ENCODE assay signal across 8 cellular contexts in the genomic region with DNA sequence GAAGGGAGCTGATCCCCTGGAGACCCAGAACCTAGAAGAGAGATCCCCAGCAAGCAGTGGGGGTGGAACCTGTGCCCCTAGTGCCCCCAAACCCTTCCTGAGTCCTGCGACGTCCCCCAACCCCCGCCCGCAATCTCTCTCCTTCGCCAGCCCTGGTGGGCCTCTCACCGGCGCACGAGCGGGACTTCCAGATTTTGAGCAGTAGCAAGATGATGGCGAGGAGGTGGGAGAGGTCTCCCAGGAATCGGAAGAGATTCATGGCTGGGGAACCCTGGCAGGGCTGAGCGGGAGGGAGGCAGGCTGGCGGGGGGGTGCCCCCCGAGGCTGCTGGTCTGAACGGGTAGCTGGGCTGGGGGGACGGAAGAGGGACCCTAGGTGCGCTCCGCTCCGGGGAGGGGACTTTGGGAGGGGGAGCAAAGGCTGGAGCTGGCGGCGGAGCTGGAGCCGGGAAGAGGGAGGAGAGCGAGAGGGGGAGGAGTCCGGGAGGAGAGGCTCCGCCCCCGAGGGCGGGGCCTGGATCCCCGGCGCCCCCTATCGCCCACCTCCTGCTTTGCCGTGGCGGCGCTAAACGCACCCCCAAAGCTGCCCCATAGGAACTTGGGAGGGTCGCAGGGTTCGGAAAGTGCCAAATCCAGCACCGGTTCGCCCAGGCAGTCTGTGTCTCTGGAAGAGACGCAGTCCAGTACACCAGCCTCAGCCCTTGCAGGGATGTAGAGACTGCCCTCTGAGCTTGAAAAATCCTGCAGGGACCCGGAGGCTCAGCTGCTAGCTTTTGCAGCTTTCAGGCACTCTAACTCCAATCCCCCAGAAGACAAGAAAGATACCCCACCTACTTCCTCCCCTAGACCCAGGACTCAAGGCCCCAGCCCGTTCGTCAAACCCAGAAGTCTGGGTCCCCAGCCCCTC. TPM values are rescaled to one million over a fixed set of nuclear protein-coding genes. Genes with fewer than 3 reads are reported as not detected.
DNase-seq lines count a peak whose midpoint lies in the region; ATAC-seq and TF ChIP-seq lines count a peak whose summit lies in the region.

Gene KDELR1 (minus strand): TSS at position 452 of the 906 bp plus-strand sequence. CDS start 193 bp downstream, at position 259.

- peak within 1 kb of the TSS; percentile 99 to 100 for H3K9ac ChIP-seq in colonic mucosa (ENCODE audit: low read depth in 2 of 2, low read length in 2 of 2)

- peaks cover 21% of the 10 kb centered on the region for H3K36me3 Mint-ChIP-seq in activated CD4-positive, alpha-beta T cell treated with anti-CD3 and anti-CD28 coated beads for 36 hours (ENCODE audit: low read depth)

- no peaks in the 10 kb centered on the region for H3K9me3 Mint-ChIP-seq in activated CD4-positive, alpha-beta T cell treated with anti-CD3 and anti-CD28 coated beads for 36 hours (ENCODE audit: low read depth)

- H3K36me3 ChIP-seq in colonic mucosa = peaks cover 6% of the 10 kb centered on the region

- H3K4me1 ChIP-seq in colonic mucosa = no peaks in the 10 kb centered on the region

- H3K27ac ChIP-seq in colonic mucosa = peak within 1 kb of the TSS; percentile 89
- H3K27ac ChIP-seq in layer of hippocampus (ENCODE audit: low read depth, low read length) = peak within 1 kb of the TSS; percentile 68

- H3K27me3 ChIP-seq in colonic mucosa (peaks cover 40% of the 10 kb centered on the region), layer of hippocampus (ENCODE audit: control insufficient read depth, insufficient read depth, low read length) (peaks cover 29% of the 10 kb centered on the region)

- DNase-seq in GM03348 (ENCODE audit: low spot score) (peak; percentile 97), NCI-H2196 (lab: John Stamatoyannopoulos, UW; ENCODE audit: unreplicated experiment) (peak; percentile 62), colonic mucosa (peak; percentile 82)
- DNase-seq in activated CD4-positive, alpha-beta T cell treated with anti-CD3 and anti-CD28 coated beads for 36 hours = peak; percentile 85
- DNase-seq in stimulated activated CD4-positive, alpha-beta T cell treated with anti-CD3 and anti-CD28 coated beads, Interleukin-1b, Interleukin-23, amount 100 ng/mL, for 4 hours (ENCODE audit: low read depth in 2 of 2) = peak; percentile 72 to 73

- peak within 1 kb of the TSS; percentile 98 for H3K4me3 ChIP-seq in colonic mucosa

- peak; percentile 71 for ATAC-seq in HG02623 (IDR thresholded peaks at IDR 0.05; ENCODE audit: unreplicated experiment)
- peak; percentile 82 for ATAC-seq in activated CD4-positive, alpha-beta T cell treated with anti-CD3 and anti-CD28 coated beads for 36 hours
- no peak for ATAC-seq in HG03378 (IDR thresholded peaks at IDR 0.05; ENCODE audit: unreplicated experiment)

- H3K27me3 Mint-ChIP-seq in activated CD4-positive, alpha-beta T cell treated with anti-CD3 and anti-CD28 coated beads for 36 hours = peaks cover 19% of the 10 kb centered on the region

- CTCF ChIA-PET in activated CD4-positive, alpha-beta T cell treated with anti-CD3 and anti-CD28 coated beads for 36 hours (lab: Charles Lee) = interaction anchor here (0.5 to 2.4 kb wide), 18 partner anchors 9 to 236 kb away, joined by 3 to 17 read pairs (median 3); partner anchors contain the start of genes SYNGR4 and TMEM143

- POLR2A ChIA-PET in activated CD4-positive, alpha-beta T cell treated with anti-CD3 and anti-CD28 coated beads for 36 hours (lab: Charles Lee) = interaction anchor here (0.8 to 1.3 kb wide), 2 partner anchors 24 to 28 kb away, joined by 3 to 10 read pairs; partner anchors contain the start of genes SYNGR4 and TMEM143

- peak; percentile 83 for TF ChIP-seq CTCF in colonic mucosa (IDR thresholded peaks at IDR 0.05)

- peak within 1 kb of the TSS; percentile 93 for H3K27ac Mint-ChIP-seq in activated CD4-positive, alpha-beta T cell treated with anti-CD3 and anti-CD28 coated beads for 36 hours

- peaks cover 17% of the 10 kb centered on the region for H3K4me1 Mint-ChIP-seq in activated CD4-positive, alpha-beta T cell treated with anti-CD3 and anti-CD28 coated beads for 36 hours

- H3K4me3 Mint-ChIP-seq in activated CD4-positive, alpha-beta T cell treated with anti-CD3 and anti-CD28 coated beads for 36 hours = peak within 1 kb of the TSS; percentile 92

- intact Hi-C loops in activated CD4-positive, alpha-beta T cell treated with anti-CD3 and anti-CD28 coated beads for 36 hours (cut with DNase I, micrococcal nuclease) = loop anchor here (1.0 to 10.0 kb wide), 7 partner anchors 27 to 228 kb away; partner anchors contain the start of genes SYNGR4 (in 2 of the 2), CYTH2 (in 1 of the 2), GRWD1 (in 1 of the 2) and RPL18 (in 1 of the 2)
- intact Hi-C loops in colonic mucosa (cut with DNase I) = loop anchor here (5.0 to 10.0 kb wide), 3 partner anchors 39 to 193 kb away; no protein-coding TSS in a partner anchor

- H3K9me3 ChIP-seq in colonic mucosa = no peaks in the 10 kb centered on the region

RNA-seq across cellular contexts. Expression of gene KDELR1, which starts in this region (rescaled TPM):
- total RNA-seq in activated CD4-positive, alpha-beta T cell treated with anti-CD3 and anti-CD28 coated beads for 36 hours = 10 to 100 TPM; 69.5 to 78.8 TPM
- total RNA-seq in colonic mucosa = 100 to 1,000 TPM; 233 to 249 TPM
